In genomic region chr19:28430214-28430613, GRCh38 we compare ENCODE assay signal across 6 cellular contexts.
"Had no signal": no experiment of that assay in that cellular context is flagged by ENCODE, and none has a peak within 500 bp of the region (broad histone marks: within the 10 kb centered on the region; RNA-seq: fewer than 3 reads in every experiment).

No MANE protein-coding gene starts in this region.

- H3K27ac Mint-ChIP-seq: H9 had no signal

- DNase-seq: GM23248, GOT3, H9, IMR-90, KG1 had no signal

- ATAC-seq: HCT116 had no signal

- H3K9ac ChIP-seq: GM23248 had no signal

- H3K4me3 Mint-ChIP-seq: H9 had no signal

- H2AFZ ChIP-seq: GM23248 had no signal

- H3K27ac ChIP-seq: GM23248 had no signal

- H3K4me3 ChIP-seq: GM23248 had no signal
